ENCODE assay signal across 1 cellular context in the genomic region with DNA sequence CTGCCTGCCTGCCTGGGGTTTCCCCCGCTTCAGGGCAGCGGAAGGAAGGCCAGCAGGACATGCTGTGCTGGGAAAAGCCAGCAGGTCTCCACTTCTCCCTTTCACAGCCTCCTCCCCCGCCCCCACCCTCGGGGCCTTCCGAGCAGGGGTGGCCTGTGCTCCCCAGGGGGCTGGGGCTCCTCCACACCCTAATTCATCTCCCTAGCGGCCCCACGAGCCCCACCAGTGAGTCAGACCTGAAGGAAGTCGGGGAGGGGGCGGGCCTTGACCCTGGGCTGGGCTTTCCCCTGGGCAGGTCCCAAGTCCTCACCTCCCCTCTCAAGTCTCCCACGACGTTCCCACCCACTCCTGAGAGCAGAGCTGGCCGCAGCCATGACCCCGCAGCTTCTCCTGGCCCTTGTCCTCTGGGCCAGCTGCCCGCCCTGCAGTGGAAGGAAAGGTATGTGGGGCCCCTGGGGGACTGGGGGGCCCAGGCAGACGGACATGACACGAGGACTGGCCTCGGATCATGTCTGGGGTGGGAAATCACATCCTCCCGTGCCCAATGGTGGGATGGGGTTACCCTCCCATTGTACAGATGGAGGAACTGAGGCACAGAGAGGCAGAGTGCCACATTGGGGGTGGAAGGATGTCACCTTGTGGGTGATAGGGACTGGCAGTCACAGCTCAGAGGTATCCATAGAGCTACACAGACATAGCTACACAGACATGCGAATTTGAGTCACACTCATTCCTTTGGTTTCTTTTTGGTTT.
TF ChIP-seq lines count a peak whose summit lies in the region.

EBI3 (plus strand) TSS at position 345 of the 753 bp plus-strand sequence; CDS start at position 373, 28 bp downstream.

TF ChIP-seq in HCT116, 20 proteins besides CTCF, POLR2A, EP300 and RAD21 (continued from another document):
- TF ChIP-seq, protein P1, sequence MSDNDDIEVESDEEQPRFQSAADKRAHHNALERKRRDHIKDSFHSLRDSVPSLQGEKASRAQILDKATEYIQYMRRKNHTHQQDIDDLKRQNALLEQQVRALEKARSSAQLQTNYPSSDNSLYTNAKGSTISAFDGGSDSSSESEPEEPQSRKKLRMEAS (IDR thresholded peaks at IDR 0.05) = no peak
TF ChIP-seq in HCT116: peak in this region for 0.
